In genomic region chr21:15000076-15000475, GRCh38 we compare ENCODE assay signal across 18 cellular contexts.
DNase-seq lines count a peak whose midpoint lies in the region; ATAC-seq and TF ChIP-seq lines count a peak whose summit lies in the region.
"Had no signal": no experiment of that assay in that cellular context is flagged by ENCODE, and none has a peak within 500 bp of the region (broad histone marks: within the 10 kb centered on the region; RNA-seq: fewer than 3 reads in every experiment).

No MANE protein-coding gene starts in this region.

- ATAC-seq in HG02840 (IDR thresholded peaks at IDR 0.05; ENCODE audit: low FRiP score, unreplicated experiment) (no peak), GM18867 (IDR thresholded peaks at IDR 0.05; ENCODE audit: unreplicated experiment) (no peak), HG03135 (IDR thresholded peaks at IDR 0.05; ENCODE audit: unreplicated experiment) (no peak)

- no peaks in the 10 kb centered on the region for H3K27me3 Mint-ChIP-seq in progenitor cell of endocrine pancreas
- H3K27me3 Mint-ChIP-seq: stimulated activated naive CD8-positive, alpha-beta T cell treated with anti-CD3 and anti-CD28 coated beads, Interleukin-15, Interleukin-2, amounts not matched to agents 100 ng/mL and 50 ng/mL, for 24 hours had no signal

- H3K4me3 Mint-ChIP-seq in progenitor cell of endocrine pancreas (ENCODE audit: low read depth): peak overlapping the region; percentile 9
- H3K4me3 Mint-ChIP-seq: stimulated activated naive CD8-positive, alpha-beta T cell treated with anti-CD3 and anti-CD28 coated beads, Interleukin-15, Interleukin-2, amounts not matched to agents 100 ng/mL and 50 ng/mL, for 24 hours had no signal

- H3K4me1 Mint-ChIP-seq in progenitor cell of endocrine pancreas (ENCODE audit: low read depth): peaks cover 46% of the 10 kb centered on the region

- H3K9me3 Mint-ChIP-seq in progenitor cell of endocrine pancreas (ENCODE audit: low read depth): peaks cover 4% of the 10 kb centered on the region
- H3K9me3 Mint-ChIP-seq: activated T-helper 2 cell treated with anti-CD3 and anti-CD28 coated beads, Interferon-gamma antibody, Interleukin-2, Interleukin-4, amounts not matched to agents 10 μg/mL and 5 μg/mL and 100 μg/mL, durations not matched to agents 14 hours and 24 hours and 36 hours; stimulated activated naive CD8-positive, alpha-beta T cell treated with anti-CD3 and anti-CD28 coated beads, Interleukin-15, Interleukin-2, amounts not matched to agents 100 ng/mL and 50 ng/mL, for 24 hours had no signal

- H3K27ac ChIP-seq in SJSA1: peak overlapping the region; percentile 1; the same call in 1 of the 2 replicates
- H3K27ac ChIP-seq: C4-2B, RWPE1, VCaP had no signal

- TF ChIP-seq CTCF in fibroblast of pulmonary artery (IDR thresholded peaks at IDR 0.05; ENCODE audit: low read length, missing control alignments): no peak
- no peak for TF ChIP-seq CTCF in progenitor cell of endocrine pancreas (IDR thresholded peaks at IDR 0.05; ENCODE audit: unreplicated experiment)

- peak overlapping the region; percentile 58 for H3K27ac Mint-ChIP-seq in progenitor cell of endocrine pancreas
- H3K27ac Mint-ChIP-seq: activated T-helper 2 cell treated with anti-CD3 and anti-CD28 coated beads, Interferon-gamma antibody, Interleukin-2, Interleukin-4, amounts not matched to agents 10 μg/mL and 5 μg/mL and 100 μg/mL, durations not matched to agents 14 hours and 24 hours and 36 hours; stimulated activated naive CD8-positive, alpha-beta T cell treated with anti-CD3 and anti-CD28 coated beads, Interleukin-15, Interleukin-2, amounts not matched to agents 100 ng/mL and 50 ng/mL, for 24 hours had no signal

- H3K4me3 ChIP-seq in SJSA1: no peak overlapping the region
- H3K4me3 ChIP-seq in fibroblast of pulmonary artery (replicated peaks; ENCODE audit: low read depth, low read length): no peak overlapping the region

- DNase-seq in EL (peak; percentile 80), SJSA1 (ENCODE audit: low read depth in 1 of 2, low spot score in 2 of 2) (peak in 1 of 2 experiments; percentile 57), fibroblast of pulmonary artery (ENCODE audit: low read depth) (peak; percentile 34), progenitor cell of endocrine pancreas (ENCODE audit: low spot score, unreplicated experiment) (no peak), C1 segment of cervical spinal cord (lab: John Stamatoyannopoulos, UW) (no peak)
- DNase-seq: aorta, mesendoderm, NCI-H2029 treated with DMSO at 0.1 percent for 48 hours, NCI-H82, small intestine had no signal

- H3K36me3 ChIP-seq in SJSA1: no peaks in the 10 kb centered on the region

- H3K36me3 Mint-ChIP-seq in progenitor cell of endocrine pancreas (ENCODE audit: insufficient read depth): peaks cover 8% of the 10 kb centered on the region

- no peaks in the 10 kb centered on the region for H3K27me3 ChIP-seq in SJSA1 (replicated peaks)

- no peaks in the 10 kb centered on the region for H3K9me3 ChIP-seq in SJSA1 (replicated peaks)

- H3K4me1 ChIP-seq in SJSA1 (replicated peaks): peaks cover 39% of the 10 kb centered on the region

Comparison
In these comparisons a context has a peak if more than half of its experiments do, and no peak if none do; other contexts are left out.
1. DNase-seq: peak in EL (single experiment) and fibroblast of pulmonary artery (single experiment); none in progenitor cell of endocrine pancreas (single experiment) and C1 segment of cervical spinal cord (0 of 14).